ENCODE assay signal across 8 cellular contexts in genomic region chr21:29002442-29003144, GRCh38. TPM values are rescaled to one million over a fixed set of nuclear protein-coding genes. Genes with fewer than 3 reads are reported as not detected.
DNase-seq lines count a peak whose midpoint lies in the region; ATAC-seq, FAIRE-seq and TF ChIP-seq lines count a peak whose summit lies in the region.

No MANE protein-coding gene starts in this region.

- H3K36me3 ChIP-seq in Caco-2 (ENCODE audit: control insufficient read depth, insufficient read depth, low read length) (no peaks in the 10 kb centered on the region), endocrine pancreas (ENCODE audit: control insufficient read depth, insufficient read depth, low read length) (no peaks in the 10 kb centered on the region), mesendoderm (ENCODE audit: control insufficient read depth, insufficient read depth, low read length) (no peaks in the 10 kb centered on the region)

- H3K4me2 ChIP-seq in mesendoderm (ENCODE audit: low read length) = peak overlapping the region; percentile 22

- H4K8ac ChIP-seq in mesendoderm (ENCODE audit: low read depth, low read length) = peak overlapping the region; percentile 3

- H3K9me3 ChIP-seq in Caco-2 (no peaks in the 10 kb centered on the region), endocrine pancreas (ENCODE audit: control insufficient read depth, low read length) (no peaks in the 10 kb centered on the region)

- H3K4me3 Mint-ChIP-seq in Caco-2 (ENCODE audit: unreplicated experiment) = peak overlapping the region; percentile 88

- H3K79me2 ChIP-seq in mesendoderm (ENCODE audit: control insufficient read depth, insufficient read depth, low read length) = no peaks in the 10 kb centered on the region

- H3K4me3 ChIP-seq in Caco-2 (ENCODE audit: low read depth, low read length) = peak overlapping the region; percentile 52
- peak overlapping the region; percentile 41 for H3K4me3 ChIP-seq in endocrine pancreas (ENCODE audit: control insufficient read depth, insufficient read depth, low read length)
- peak overlapping the region; percentile 57 for H3K4me3 ChIP-seq in mesendoderm (ENCODE audit: low read length)

- no TSS peak for BruUV-seq in Caco-2 (replicated peaks; lab: Mats Ljungman, UMichigan)

- H3K36me3 Mint-ChIP-seq in Caco-2 (ENCODE audit: insufficient read depth, unreplicated experiment) = peaks cover 7% of the 10 kb centered on the region

- peak overlapping the region; percentile 81 for H3K27ac ChIP-seq in mesendoderm (ENCODE audit: low read depth, low read length)

- no peaks in the 10 kb centered on the region for H3K4me1 Mint-ChIP-seq in Caco-2 (ENCODE audit: low read depth, unreplicated experiment)

- no peak overlapping the region for H2BK120ac ChIP-seq in mesendoderm (ENCODE audit: low read depth, low read length)

- H3K9ac ChIP-seq in endocrine pancreas (ENCODE audit: control insufficient read depth, insufficient read depth, low read length) (peak overlapping the region; percentile 52), mesendoderm (ENCODE audit: low read length) (peak overlapping the region; percentile 68)

- no peak overlapping the region for H2BK5ac ChIP-seq in mesendoderm (ENCODE audit: low read length)

- peak overlapping the region; percentile 10 for H3K4ac ChIP-seq in mesendoderm (ENCODE audit: low read depth, low read length)

- peak overlapping the region; percentile 71 for H4K5ac ChIP-seq in mesendoderm (ENCODE audit: low read length)

- no peak overlapping the region for H2BK15ac ChIP-seq in mesendoderm (replicated peaks; ENCODE audit: low read depth)

- no peak overlapping the region for H3K23ac ChIP-seq in mesendoderm (ENCODE audit: low read length)

- DNase-seq in Caco-2 (peak; percentile 93 to 96), HTR-8/SVneo (ENCODE audit: insufficient read length, low spot score) (peak; percentile 98), NOMO-1 treated with dmso at 0.1 percent for 144 hours (lab: John Stamatoyannopoulos, UW; ENCODE audit: unreplicated experiment) (peak; percentile 91), mesendoderm (peak; percentile 98)
- peak; percentile 87 for DNase-seq in activated CD8-positive, alpha-beta memory T cell treated with anti-CD3 and anti-CD28 coated beads, Interleukin-2, amount 50 U/mL, for 1 hour (ENCODE audit: extremely low read depth)
- DNase-seq in stimulated activated CD8-positive, alpha-beta memory T cell treated with anti-CD3 and anti-CD28 coated beads, Interleukin-12 subunit alpha, Interleukin-12 subunit beta, amount 100 ng/mL, for 4 hours (ENCODE audit: low read depth) = peak; percentile 88

- H3K4me1 ChIP-seq in Caco-2 (no peaks in the 10 kb centered on the region), endocrine pancreas (ENCODE audit: control insufficient read depth, insufficient read depth, low read length) (no peaks in the 10 kb centered on the region), mesendoderm (ENCODE audit: control insufficient read depth, low read depth, low read length) (no peaks in the 10 kb centered on the region)

- H2AK5ac ChIP-seq in mesendoderm (ENCODE audit: low read length) = no peak overlapping the region

- H3K18ac ChIP-seq in mesendoderm (ENCODE audit: low read length) = peak overlapping the region; percentile 60

- no peaks in the 10 kb centered on the region for H3K9me3 Mint-ChIP-seq in Caco-2 (ENCODE audit: unreplicated experiment)

- peak; percentile 99 for ATAC-seq in GM21381 (IDR thresholded peaks at IDR 0.05; ENCODE audit: unreplicated experiment)

- H3K27me3 Mint-ChIP-seq in Caco-2 (ENCODE audit: insufficient read depth, unreplicated experiment) = no peaks in the 10 kb centered on the region

- H3K27ac Mint-ChIP-seq in Caco-2 (ENCODE audit: unreplicated experiment) = peak overlapping the region; percentile 91

- intact Hi-C loops in Caco-2 (cut with micrococcal nuclease; ENCODE audit: unreplicated experiment) = loop anchor here (1.0 kb wide), 3 partner anchors 10 to 23 kb away; partner anchors contain the start of genes LTN1 and RWDD2B

- no peak for TF ChIP-seq CTCF in Caco-2 (IDR thresholded peaks at IDR 0.05; ENCODE audit: insufficient read depth in 1 of 2, low read depth in 1 of 2, low read length in 1 of 2, severe bottlenecking in 1 of 2, unreplicated experiment in 1 of 2)

- no peaks in the 10 kb centered on the region for H3K79me1 ChIP-seq in mesendoderm (ENCODE audit: low read length)

- peak overlapping the region; percentile 76 for H3K56ac ChIP-seq in mesendoderm (ENCODE audit: low read length)

- POLR2A ChIA-PET in Caco-2 (lab: Charles Lee) = interaction anchor here (0.7 to 1.6 kb wide), 9 partner anchors 8 to 296 kb away, joined by 3 to 57 read pairs (median 5); partner anchors contain the start of genes BACH1, CCT8, LTN1 and RWDD2B

- WGBS in mesendoderm (ENCODE audit: extremely low coverage, insufficient coverage, low lambda C conversion rate) = no CpG with 5 or more reads among the region's 41 CpGs

- H3K27me3 ChIP-seq in Caco-2 (replicated peaks; ENCODE audit: control insufficient read depth, insufficient read depth, low read length) = no peaks in the 10 kb centered on the region
- H3K27me3 ChIP-seq in endocrine pancreas (ENCODE audit: control insufficient read depth, insufficient read depth, low read length) = no peaks in the 10 kb centered on the region
- H3K27me3 ChIP-seq in mesendoderm (ENCODE audit: insufficient read depth, low read length, poor library complexity) = no peaks in the 10 kb centered on the region

- CTCF ChIA-PET in Caco-2 (lab: Charles Lee) = interaction anchor here (0.6 to 1.1 kb wide), 4 partner anchors 10 to 47 kb away, joined by 4 to 8 read pairs (median 6); partner anchors contain the start of genes LTN1, RWDD2B and USP16

- peak; percentile 98 for FAIRE-seq in HTR-8/SVneo (lab: Jason Lieb, UNC)

RNA-seq across cellular contexts. Expression of gene LTN1, which starts 9.9 kb away (rescaled TPM):
- 25.4 TPM in 2 replicates for total RNA-seq in Caco-2 (2022)
- 10.4 TPM for polyA plus RNA-seq in mesendoderm (2013, experiment 1 of 2)
- 10.3 TPM for polyA plus RNA-seq in mesendoderm (2013, experiment 2 of 2)

RNA-seq across cellular contexts. Expression of gene RWDD2B, which starts 16.6 kb away (rescaled TPM):
- total RNA-seq in Caco-2 (2022) = 13.1 and 16.9 TPM in 2 replicates
- polyA plus RNA-seq in mesendoderm (2013, experiment 1 of 2) = 3.0 TPM
- polyA plus RNA-seq in mesendoderm (2013, experiment 2 of 2) = 2.8 TPM

RNA-seq across cellular contexts. Expression of gene USP16, which starts 21.9 kb away (rescaled TPM):
- 24.2 and 27.0 TPM in 2 replicates for total RNA-seq in Caco-2 (2022)
- 28.7 TPM for polyA plus RNA-seq in mesendoderm (2013, experiment 1 of 2)
- polyA plus RNA-seq in mesendoderm (2013, experiment 2 of 2) = 28.7 TPM

Comparison
In these comparisons a context has a peak if more than half of its experiments do, and no peak if none do; other contexts are left out.
1. Peak in every context shown above with its lines: DNase-seq, ATAC-seq, H3K4me3 ChIP-seq and H3K27ac ChIP-seq.